In genomic region chr12:44804068-44804467, GRCh38 we compare ENCODE assay signal across 26 cellular contexts.
"Had no signal": no experiment of that assay in that cellular context is flagged by ENCODE, and none has a peak within 500 bp of the region (broad histone marks: within the 10 kb centered on the region; RNA-seq: fewer than 3 reads in every experiment).

No MANE protein-coding gene starts in this region.

- H3K27ac Mint-ChIP-seq: immature natural killer cell; natural killer cell; nephron progenitor cell; progenitor cell of endocrine pancreas; stimulated activated memory B cell treated with anti-CD40 and anti-IgM and Interleukin-4, amounts not matched to agents 10 μg/mL and 1 μg/mL and 100 μg/mL, for 72 hours had no signal

- DNase-seq: hypothalamus; immature natural killer cell; kidney; left colon; left lung; lower lobe of right lung; mammary epithelial cell; mesenchymal stem cell; natural killer cell; nephron progenitor cell; ovary; right lobe of liver; stimulated activated CD4-positive, alpha-beta T cell treated with anti-CD3 and anti-CD28 coated beads, Interleukin-1b, Interleukin-23, amount 100 ng/mL, for 48 hours; stimulated activated CD4-positive, alpha-beta T cell treated with anti-CD3 and anti-CD28 coated beads, Interleukin-2, amount 100 ng/mL, for 48 hours; stimulated activated CD4-positive, alpha-beta T cell treated with anti-CD3 and anti-CD28 coated beads, Interleukin-4, amount 100 ng/mL, for 4 hours; stimulated activated CD8-positive, alpha-beta memory T cell treated with anti-CD3 and anti-CD28 coated beads, Interleukin-4, amount 100 ng/mL, for 48 hours; stimulated activated naive CD4-positive, alpha-beta T cell treated with Interleukin-2 at 50 U/mL for 16 hours; tibial artery; trophoblast cell; upper lobe of right lung had no signal

- H3K9me3 ChIP-seq: left lung, lower lobe of right lung, ovary, right atrium auricular region, right lobe of liver, suprapubic skin, thoracic aorta, tibial artery, upper lobe of right lung had no signal

- H3K27ac ChIP-seq: left lung, lower lobe of right lung, ovary, right atrium auricular region, right lobe of liver, suprapubic skin, thoracic aorta, tibial artery, upper lobe of right lung had no signal

- H3K36me3 ChIP-seq: left lung, lower lobe of right lung, ovary, right atrium auricular region, right lobe of liver, suprapubic skin, thoracic aorta, tibial artery, upper lobe of right lung had no signal

- ATAC-seq: left colon; left lung; lower lobe of right lung; natural killer cell; right lobe of liver; stimulated activated memory B cell treated with anti-CD40 and anti-IgM and Interleukin-4, amounts not matched to agents 10 μg/mL and 1 μg/mL and 100 μg/mL, for 72 hours; upper lobe of right lung had no signal

- H3K4me3 ChIP-seq: left lung, lower lobe of right lung, ovary, right atrium auricular region, right lobe of liver, smooth muscle cell, suprapubic skin, thoracic aorta, tibial artery, upper lobe of right lung had no signal

- H3K27me3 Mint-ChIP-seq: progenitor cell of endocrine pancreas; stimulated activated memory B cell treated with anti-CD40 and anti-IgM and Interleukin-4, amounts not matched to agents 10 μg/mL and 1 μg/mL and 100 μg/mL, for 72 hours had no signal

- H3K4me1 Mint-ChIP-seq: immature natural killer cell; natural killer cell; nephron progenitor cell; stimulated activated memory B cell treated with anti-CD40 and anti-IgM and Interleukin-4, amounts not matched to agents 10 μg/mL and 1 μg/mL and 100 μg/mL, for 72 hours had no signal

- H3K4me3 Mint-ChIP-seq: immature natural killer cell; natural killer cell; nephron progenitor cell; stimulated activated memory B cell treated with anti-CD40 and anti-IgM and Interleukin-4, amounts not matched to agents 10 μg/mL and 1 μg/mL and 100 μg/mL, for 72 hours had no signal

- H3K9me3 Mint-ChIP-seq: natural killer cell; nephron progenitor cell; stimulated activated memory B cell treated with anti-CD40 and anti-IgM and Interleukin-4, amounts not matched to agents 10 μg/mL and 1 μg/mL and 100 μg/mL, for 72 hours had no signal

- H3K36me3 Mint-ChIP-seq: immature natural killer cell; natural killer cell; stimulated activated memory B cell treated with anti-CD40 and anti-IgM and Interleukin-4, amounts not matched to agents 10 μg/mL and 1 μg/mL and 100 μg/mL, for 72 hours had no signal
